ENCODE assay signal across 8 cellular contexts in the genomic region with DNA sequence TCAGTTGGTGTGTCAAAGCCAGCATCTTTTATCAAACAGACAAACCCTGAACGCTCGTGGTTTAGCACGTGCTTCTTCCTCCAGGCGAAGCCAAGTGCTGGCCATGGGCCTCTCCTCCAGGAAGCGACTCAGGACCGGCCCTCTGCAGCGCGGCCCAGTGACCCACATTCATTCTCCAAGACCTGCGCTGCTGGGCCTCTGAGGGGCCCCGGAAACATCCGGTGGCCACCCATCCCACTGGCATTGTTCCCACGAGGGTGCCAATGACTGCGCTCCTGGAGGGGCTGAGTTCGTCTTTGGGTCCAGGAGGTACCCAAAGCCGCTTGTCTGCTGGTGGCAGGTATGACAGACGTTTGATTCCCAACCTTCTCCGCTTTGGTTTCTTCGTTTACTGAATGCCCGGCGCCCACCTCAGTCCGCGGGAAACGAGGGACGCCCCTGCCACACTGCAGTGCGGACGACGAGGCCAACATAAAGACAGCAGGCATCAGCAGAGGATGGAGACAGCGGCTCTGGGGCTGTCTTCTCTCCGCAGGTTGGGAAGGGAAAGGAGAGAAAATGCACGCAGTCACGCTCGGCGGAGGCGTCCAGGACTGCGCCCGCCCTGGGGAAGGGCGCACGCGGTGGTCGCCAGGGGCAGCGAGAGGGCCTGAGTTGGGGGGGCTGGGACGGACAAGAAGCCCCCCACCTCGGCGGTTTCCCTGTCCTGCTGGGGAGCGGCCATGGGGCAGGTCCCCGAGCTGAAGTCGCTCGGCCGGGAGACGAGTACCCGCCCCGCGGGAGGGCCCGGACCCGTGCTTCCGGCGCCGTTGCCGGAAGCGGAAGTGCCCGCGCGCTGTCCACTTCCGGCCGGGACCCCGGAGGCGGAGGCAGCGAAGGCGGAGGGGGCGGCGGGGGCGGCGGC. TPM values are rescaled to one million over a fixed set of nuclear protein-coding genes. Genes with fewer than 3 reads are reported as not detected.
DNase-seq lines count a peak whose midpoint lies in the region; ATAC-seq, FAIRE-seq and TF ChIP-seq lines count a peak whose summit lies in the region.

A gene (plus strand): TSS at position 842 of the 904 bp plus-strand sequence. CDS start 3,030 bp downstream, outside the sequence.

- peak within 1 kb of the TSS; percentile 96 for H3K27ac Mint-ChIP-seq in central memory CD8-positive, alpha-beta T cell (ENCODE audit: low read depth)

- peaks cover 9% of the 10 kb centered on the region for H3K4me1 ChIP-seq in A673 (ENCODE audit: insufficient read depth, low read length, poor library complexity, severe bottlenecking)
- peaks cover 6 to 16% of the 10 kb centered on the region in 2 donors for H3K4me1 ChIP-seq in kidney (ENCODE audit: control insufficient read depth in 1 of 2, insufficient read depth in 1 of 2, low read depth in 1 of 2, low read length in 2 of 2)

- H3K4me3 Mint-ChIP-seq in central memory CD8-positive, alpha-beta T cell = peak within 1 kb of the TSS; percentile 96

- H3K27me3 Mint-ChIP-seq in central memory CD8-positive, alpha-beta T cell = no peaks in the 10 kb centered on the region

- POLR2A ChIA-PET in A673 (lab: Charles Lee; ENCODE audit: low non-redundant PET) = no interaction called here

- no peaks in the 10 kb centered on the region for H3K27me3 ChIP-seq in A673 (replicated peaks; ENCODE audit: insufficient read depth, low read depth, low read length, poor library complexity)

- H3K4me3 ChIP-seq in A673 (ENCODE audit: low read depth, low read length, poor library complexity, severe bottlenecking) = peak within 1 kb of the TSS; percentile 97
- peak within 1 kb of the TSS; percentile 98 for H3K4me3 ChIP-seq in kidney (ENCODE audit: low read length in 2 of 2)

- BruUV-seq in A673 (replicated peaks; lab: Mats Ljungman, UMichigan) = TSS peak; percentile 84

- FAIRE-seq in kidney (lab: Jason Lieb, UNC) = no peak

- peak within 1 kb of the TSS; percentile 95 to 99 for H3K9ac ChIP-seq in kidney (ENCODE audit: low read length in 2 of 2)

- peak; percentile 85 for DNase-seq in A673 (ENCODE audit: low spot score)
- peak; percentile 69 for DNase-seq in NCI-H2171 treated with DMSO at 0.1 percent for 48 hours (lab: John Stamatoyannopoulos, UW)
- peak; percentile 44 to 58 for DNase-seq in central memory CD8-positive, alpha-beta T cell (ENCODE audit: low spot score in 2 of 2)
- DNase-seq in kidney = peak; percentile 92
- DNase-seq in stimulated activated CD4-positive, alpha-beta T cell treated with anti-CD3 and anti-CD28 coated beads, Interleukin-15, amount 100 ng/mL, for 48 hours (ENCODE audit: low read depth in 2 of 2) = peak; percentile 40 to 68

- intact Hi-C loops in A673 (cut with micrococcal nuclease; ENCODE audit: unreplicated experiment) (no loop called here), kidney (cut with DNase I) (loop anchor here (10.0 kb wide), 1 partner anchor 462 kb away; no protein-coding TSS in a partner anchor)

- H3K36me3 ChIP-seq in A673 (ENCODE audit: insufficient read depth, low read length, poor library complexity, severe bottlenecking) (peaks cover 14% of the 10 kb centered on the region), kidney (ENCODE audit: control insufficient read depth in 1 of 2, insufficient read depth in 2 of 2, low read length in 2 of 2) (peaks cover 7% of the 10 kb centered on the region in 2 donors)

- CTCF ChIA-PET in A673 (lab: Charles Lee) = no interaction called here

- TF ChIP-seq POLR2A in GM18526 (IDR thresholded peaks at IDR 0.05; ENCODE audit: extremely low read depth, insufficient read length) = peak; percentile 90

- H3K4me1 Mint-ChIP-seq in central memory CD8-positive, alpha-beta T cell = peaks cover 27% of the 10 kb centered on the region

- peaks cover 19% of the 10 kb centered on the region for H3K36me3 Mint-ChIP-seq in central memory CD8-positive, alpha-beta T cell (ENCODE audit: insufficient read depth)

- peak within 1 kb of the TSS; percentile 86 for H3K27ac ChIP-seq in A673 (ENCODE audit: low read depth, low read length, poor library complexity, severe bottlenecking)
- peak within 1 kb of the TSS; percentile 32 to 37 for H3K27ac ChIP-seq in kidney (ENCODE audit: low read depth in 2 of 2, low read length in 2 of 2)

- TF ChIP-seq CTCF in A673 (conservative IDR thresholded peaks at IDR 0.05; ENCODE audit: low read depth, low read length) = no peak
- no peak for TF ChIP-seq CTCF in kidney (IDR thresholded peaks at IDR 0.05; ENCODE audit: borderline replicate concordance, extremely low read depth, insufficient read depth)

- H3K9me3 ChIP-seq in A673 (ENCODE audit: low read depth, low read length, poor library complexity, severe bottlenecking) (no peaks in the 10 kb centered on the region), kidney (ENCODE audit: control insufficient read depth in 1 of 2, low read length in 2 of 2) (no peaks in the 10 kb centered on the region)

- H3K9me3 Mint-ChIP-seq in central memory CD8-positive, alpha-beta T cell = no peaks in the 10 kb centered on the region

- peak; percentile 83 for ATAC-seq in HG03045 (IDR thresholded peaks at IDR 0.05; ENCODE audit: unreplicated experiment)
- ATAC-seq in activated CD4-positive, CD25-positive, alpha-beta regulatory T cell treated with anti-CD3 and anti-CD28 coated beads, Interleukin-2, amount 50 U/mL, for 24 hours = peak; percentile 93 to 94
- ATAC-seq in central memory CD8-positive, alpha-beta T cell (replicated peaks; ENCODE audit: extremely low read depth, poor library complexity, severe bottlenecking) = peak; percentile 88

RNA-seq across cellular contexts. Expression of the gene that starts here (rescaled TPM):
- total RNA-seq in A673 (2021) (46.7 and 53.8 TPM in 2 replicates), kidney (71.5 TPM)
- 40.5 TPM for polyA plus RNA-seq in kidney (ENCODE audit: insufficient read depth, low read depth, low replicate concordance)

Comparison
In these comparisons a context has a peak if more than half of its experiments do, and no peak if none do; other contexts are left out.
1. Peak in every context shown above with its lines: DNase-seq, ATAC-seq, H3K4me3 ChIP-seq and H3K27ac ChIP-seq.